In genomic region chr14:70642313-70643235, GRCh38 we compare ENCODE assay signal across 8 cellular contexts. TPM values are rescaled to one million over a fixed set of nuclear protein-coding genes. Genes with fewer than 3 reads are reported as not detected.
DNase-seq lines count a peak whose midpoint lies in the region; ATAC-seq and TF ChIP-seq lines count a peak whose summit lies in the region.

No MANE protein-coding gene starts in this region.

- H3K27ac ChIP-seq in AG04450 (ENCODE audit: low read depth, low read length) (no peak overlapping the region), MM.1S (ENCODE audit: low read length) (no peak overlapping the region)

- H3K9me2 ChIP-seq in MM.1S (replicated peaks; ENCODE audit: insufficient read depth, low read length), result no peaks in the 10 kb centered on the region

- no peaks in the 10 kb centered on the region for H4K20me1 ChIP-seq in MM.1S (ENCODE audit: insufficient read depth, low read length)

- H3K9me3 ChIP-seq in AG04450 (ENCODE audit: control insufficient read depth, insufficient read depth, low read length), result no peaks in the 10 kb centered on the region
- H3K9me3 ChIP-seq in MM.1S (replicated peaks; ENCODE audit: insufficient read depth, low read length), result no peaks in the 10 kb centered on the region

- TF ChIP-seq CTCF in AG04450 (IDR thresholded peaks at IDR 0.05; ENCODE audit: low read depth, low read length) (no peak), MM.1S (IDR thresholded peaks at IDR 0.05; ENCODE audit: low read length) (no peak), fibroblast of villous mesenchyme (IDR thresholded peaks at IDR 0.05; ENCODE audit: insufficient read depth, low read depth, low read length) (no peak), omental fat pad (IDR thresholded peaks at IDR 0.05) (no peak)

- ATAC-seq in GM18867 (IDR thresholded peaks at IDR 0.05; ENCODE audit: unreplicated experiment), result peak; percentile 33
- peak; percentile 17 for ATAC-seq in omental fat pad (ENCODE audit: low FRiP score)
- no peak for ATAC-seq in GM18519 (IDR thresholded peaks at IDR 0.05; ENCODE audit: low FRiP score, unreplicated experiment)

- CTCF ChIA-PET in AG04450 (lab: Charles Lee), result no interaction called here

- H3K27me3 ChIP-seq in AG04450 (ENCODE audit: control insufficient read depth, insufficient read depth, low read length) (peaks cover 56% of the 10 kb centered on the region), MM.1S (replicated peaks; ENCODE audit: insufficient read depth, low read length) (no peaks in the 10 kb centered on the region)

- POLR2A ChIA-PET in AG04450 (lab: Yijun Ruan, JAX), result no interaction called here

- H3F3A ChIP-seq in MM.1S (ENCODE audit: insufficient read depth, low read length), result no peaks in the 10 kb centered on the region

- no peaks in the 10 kb centered on the region for H3K36me3 ChIP-seq in MM.1S (replicated peaks; ENCODE audit: insufficient read depth, low read length)

- H3K4me2 ChIP-seq in MM.1S (ENCODE audit: low read depth, low read length), result peak overlapping the region; percentile 88; the same call in 1 of the 2 replicates

- H3K4me1 ChIP-seq in MM.1S (ENCODE audit: low read length), result peaks cover 6% of the 10 kb centered on the region; the same call in 1 of the 2 replicates

- peak overlapping the region; percentile 52; the same call in 1 of the 2 replicates for H3K9ac ChIP-seq in MM.1S (ENCODE audit: low read length)

- peak overlapping the region; percentile 59 for H3K4me3 ChIP-seq in AG04450 (ENCODE audit: low read depth, low read length)
- peak overlapping the region; percentile 63 for H3K4me3 ChIP-seq in MM.1S (ENCODE audit: low read length)
- peak overlapping the region; percentile 44 for H3K4me3 ChIP-seq in fibroblast of villous mesenchyme (ENCODE audit: low read depth, low read length)

- DNase-seq in AG04450 (ENCODE audit: low read depth, low spot score), result no peak
- DNase-seq in MM.1S, result no peak
- DNase-seq in activated T-cell treated with anti-CD3 and anti-CD28 coated beads, Interleukin-2, amount 50 U/mL, for 48 hours, result peak; percentile 58 to 65
- no peak for DNase-seq in fibroblast of villous mesenchyme (ENCODE audit: low read depth)
- DNase-seq in omental fat pad (ENCODE audit: low spot score), result no peak
- no peak for DNase-seq in globus pallidus (ENCODE audit: low spot score)

- no peaks in the 10 kb centered on the region for H3K79me2 ChIP-seq in MM.1S (ENCODE audit: low read length)

- peak overlapping the region; percentile 63; the same call in 1 of the 2 replicates for H2AFZ ChIP-seq in MM.1S (ENCODE audit: low read length)

RNA-seq across cellular contexts. Expression of gene TTC9, which starts 0.9 kb away (rescaled TPM):
- 0.02 and 0.04 TPM in 2 replicates for polyA plus RNA-seq in AG04450 (2011; rRNA removed)
- polyA minus RNA-seq in AG04450 (2011; rRNA and poly(A)+ RNA removed), result 0.04 TPM in 1 of 2 replicates, not detected in the other
- total RNA-seq in fibroblast of villous mesenchyme (under 0.01 TPM in 2 replicates), omental fat pad (1 to 10 TPM; 1.1 to 1.5 (median 1.2) TPM)

RNA-seq across cellular contexts. Expression of gene MED6, which starts 42.1 kb away (rescaled TPM):
- 32.1 and 48.2 TPM in 2 replicates for polyA plus RNA-seq in AG04450 (2011; rRNA removed)
- 17.0 and 39.0 TPM in 2 replicates for polyA minus RNA-seq in AG04450 (2011; rRNA and poly(A)+ RNA removed)
- 31.2 and 38.4 TPM in 2 replicates for total RNA-seq in fibroblast of villous mesenchyme
- 10 to 100 TPM; 22.9 to 38.1 (median 30.3) TPM for total RNA-seq in omental fat pad

Comparison
In these comparisons a context has a peak if more than half of its experiments do, and no peak if none do; other contexts are left out.
1. DNase-seq: peak in activated T-cell treated with anti-CD3 and anti-CD28 coated beads, Interleukin-2, amount 50 U/mL, for 48 hours (2 of 2); none in AG04450 (single experiment), MM.1S (single experiment), fibroblast of villous mesenchyme (single experiment), omental fat pad (single experiment) and globus pallidus (single experiment).
2. Peak in every context shown above with its lines, with median percentiles within 50 percentile points of each other: H3K4me3 ChIP-seq.